Comparison of ENCODE assay signal across 8 cellular contexts in genomic region chr18:77899972-77900754, GRCh38.
A peak's percentile ranks its signal among the peaks of the same experiment; 100 is the strongest.
DNase-seq lines count a peak whose midpoint lies in the region; ATAC-seq and TF ChIP-seq lines count a peak whose summit lies in the region.

No MANE protein-coding gene starts in this region.

- intact Hi-C loops in breast epithelium (cut with DNase I; ENCODE audit: low total_unique reads) = no loop called here

- TF ChIP-seq CTCF in breast epithelium (IDR thresholded peaks at IDR 0.05) = peak in 1 of 3 donors; percentile 89

- DNase-seq in GM03348 (ENCODE audit: low spot score) (peak; percentile 88), UCSD-AML1 (lab: John Stamatoyannopoulos, UW; ENCODE audit: unreplicated experiment) (peak; percentile 56), breast epithelium (ENCODE audit: low spot score in 2 of 2) (no peak), kidney glomerular epithelial cell (lab: John Stamatoyannopoulos, UW) (peak; percentile 39), epidermal melanocyte (ENCODE audit: insufficient read length, low spot score) (no peak)
- DNase-seq in Jurkat, Clone E6-1 (ENCODE audit: low read depth, low spot score) = peak; percentile 62
- peak; percentile 32 to 59 for DNase-seq in stimulated activated CD4-positive, alpha-beta T cell treated with anti-CD3 and anti-CD28 coated beads, Interleukin-4, amount 100 ng/mL, for 4 hours

- no peak overlapping the region for H3K27ac ChIP-seq in breast epithelium

- peak; percentile 98 for ATAC-seq in GM21717 (IDR thresholded peaks at IDR 0.05; ENCODE audit: unreplicated experiment)

- no peaks in the 10 kb centered on the region for H3K36me3 ChIP-seq in breast epithelium

- no peaks in the 10 kb centered on the region for H3K4me1 ChIP-seq in breast epithelium

- no peak overlapping the region for H3K4me3 ChIP-seq in Jurkat, Clone E6-1 (ENCODE audit: low read length)
- peak overlapping the region in 2 of 3 donors; percentile 31 to 61 for H3K4me3 ChIP-seq in breast epithelium

- no peaks in the 10 kb centered on the region for H3K9me3 ChIP-seq in breast epithelium

- no peak for TF ChIP-seq POLR2A in breast epithelium (IDR thresholded peaks at IDR 0.05)

- H3K27me3 ChIP-seq in breast epithelium = no peaks in the 10 kb centered on the region

Comparison
In these comparisons a context has a peak if more than half of its experiments do, and no peak if none do; other contexts are left out.
1. DNase-seq: peak in GM03348 (single experiment), Jurkat, Clone E6-1 (single experiment), UCSD-AML1 (single experiment), kidney glomerular epithelial cell (single experiment) and stimulated activated CD4-positive, alpha-beta T cell treated with anti-CD3 and anti-CD28 coated beads, Interleukin-4, amount 100 ng/mL, for 4 hours (2 of 2); none in breast epithelium (0 of 2) and epidermal melanocyte (single experiment).